In genomic region chr7:3821473-3821872, GRCh38 we compare ENCODE assay signal across 29 cellular contexts.
"Had no signal": no experiment of that assay in that cellular context is flagged by ENCODE, and none has a peak within 500 bp of the region (broad histone marks: within the 10 kb centered on the region; RNA-seq: fewer than 3 reads in every experiment).

No MANE protein-coding gene starts in this region.

- ATAC-seq: effector memory CD8-positive, alpha-beta T cell; esophagus mucosa; gastrocnemius medialis; left cardiac atrium; left lung; left ventricle myocardium superior; lower lobe of right lung; mucosa of descending colon had no signal

- H3K4me1 ChIP-seq: colonic mucosa, esophagus squamous epithelium, gastrocnemius medialis, left lung, lower lobe of right lung had no signal

- H3K4me3 ChIP-seq: colonic mucosa, esophagus squamous epithelium, gastrocnemius medialis, hepatocyte, left lung, lower lobe of right lung, mucosa of descending colon had no signal

- H3K79me2 ChIP-seq: hepatocyte had no signal

- H3K4me2 ChIP-seq: hepatocyte had no signal

- FAIRE-seq: endometrium, kidney had no signal

- H3K27ac ChIP-seq: colonic mucosa, epithelial cell of prostate, esophagus squamous epithelium, gastrocnemius medialis, hepatocyte, left lung, lower lobe of right lung had no signal

- H3K36me3 ChIP-seq: colonic mucosa, esophagus squamous epithelium, gastrocnemius medialis, left lung, lower lobe of right lung had no signal

- H3K27me3 ChIP-seq: colonic mucosa, esophagus squamous epithelium, gastrocnemius medialis, hepatocyte, left lung had no signal

- DNase-seq: cerebellar nuclear complex; colonic mucosa; cortex of kidney; effector CD8-positive, alpha-beta T cell; effector memory CD8-positive, alpha-beta T cell; endodermal cell; erythroblast; esophagus squamous epithelium; foreskin fibroblast; foreskin melanocyte; gastrocnemius medialis; glutamatergic neuron; head of caudate nucleus; hypothalamus; immature natural killer cell; islet precursor cell; kidney; kidney glomerular epithelial cell; left cardiac atrium; left lung; left ventricle myocardium superior; lower lobe of right lung; mesenchymal stem cell; mucosa of descending colon; naive B cell had no signal

- H2AFZ ChIP-seq: hepatocyte had no signal

- H3K9me3 ChIP-seq: colonic mucosa, esophagus squamous epithelium, gastrocnemius medialis, left lung, lower lobe of right lung, mucosa of descending colon had no signal
